ENCODE assay signal across 11 cellular contexts in the genomic region with DNA sequence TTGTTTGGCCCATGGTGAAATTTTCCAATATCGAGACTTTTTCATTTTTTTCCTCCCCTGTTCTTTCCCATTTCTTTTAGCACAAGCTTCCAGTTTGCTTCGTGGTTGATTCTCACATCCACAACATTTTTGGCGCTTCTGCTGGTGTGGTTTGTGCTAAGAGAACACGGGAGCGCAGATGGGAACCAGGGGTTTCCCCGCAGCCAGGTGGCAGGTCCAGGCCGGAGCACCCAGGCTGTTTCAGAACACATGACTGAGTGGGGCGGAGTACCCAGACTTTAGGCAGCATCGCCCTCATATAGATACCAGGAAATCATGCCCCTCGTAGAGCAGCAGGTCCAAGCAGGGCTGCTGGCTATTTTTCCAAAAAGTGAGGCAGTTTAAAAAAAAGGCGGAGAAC. TPM values are rescaled to one million over a fixed set of nuclear protein-coding genes. Genes with fewer than 3 reads are reported as not detected.
DNase-seq lines count a peak whose midpoint lies in the region; ATAC-seq and TF ChIP-seq lines count a peak whose summit lies in the region.
"Had no signal": no experiment of that assay in that cellular context is flagged by ENCODE, and none has a peak within 500 bp of the region (broad histone marks: within the 10 kb centered on the region; RNA-seq: fewer than 3 reads in every experiment).

No MANE protein-coding gene starts in this region.

- H3K36me3 ChIP-seq in OCI-LY3 (replicated peaks; ENCODE audit: low read depth, low read length) = no peaks in the 10 kb centered on the region
- no peaks in the 10 kb centered on the region for H3K36me3 ChIP-seq in fibroblast of lung (ENCODE audit: control insufficient read depth, insufficient read depth, low read length)
- H3K36me3 ChIP-seq in osteoblast (ENCODE audit: insufficient read depth, low read length) = no peaks in the 10 kb centered on the region
- no peaks in the 10 kb centered on the region for H3K36me3 ChIP-seq in body of pancreas (replicated peaks in 1 of 2; ENCODE audit: insufficient read depth in 1 of 2, low read depth in 2 of 2)

- ATAC-seq in HG02588 (IDR thresholded peaks at IDR 0.05; ENCODE audit: unreplicated experiment) (no peak), body of pancreas (no peak)

- H3K4me2 ChIP-seq in OCI-LY3 (ENCODE audit: low read length) (peak overlapping the region; percentile 98), fibroblast of lung (ENCODE audit: extremely low read depth, insufficient read depth, low read length) (peak overlapping the region; percentile 87), osteoblast (ENCODE audit: insufficient read depth, low read length) (peak overlapping the region; percentile 89)

- H3K9ac ChIP-seq in OCI-LY3 (ENCODE audit: low read length) (peak overlapping the region; percentile 53), fibroblast of lung (ENCODE audit: insufficient read depth, low read length) (no peak overlapping the region)

- intact Hi-C loops in body of pancreas (cut with DNase I) = no loop called here

- H3K27ac ChIP-seq in OCI-LY3 (ENCODE audit: low read length) (peak overlapping the region; percentile 31), fibroblast of lung (ENCODE audit: insufficient read depth, low read length) (no peak overlapping the region), osteoblast (ENCODE audit: low read depth, low read length) (no peak overlapping the region), body of pancreas (peak overlapping the region in 2 of 4 donors; percentile 63 to 65)
- H3K27ac ChIP-seq: psoas muscle had no signal

- H3K4me3 ChIP-seq in OCI-LY3 (ENCODE audit: low read length) (peak overlapping the region; percentile 83), fibroblast of lung (replicated peaks in 1 of 4; ENCODE audit: control extremely low read depth in 1 of 4, insufficient read depth in 1 of 4, low read depth in 3 of 4, low read length in 4 of 4) (peak overlapping the region in 3 of 4 experiments; percentile 4 to 26 (median 11)), osteoblast (ENCODE audit: insufficient read depth, low read length) (peak overlapping the region; percentile 57), body of pancreas (no peak overlapping the region)
- H3K4me3 ChIP-seq: psoas muscle had no signal

- H3K27me3 ChIP-seq in OCI-LY3 (ENCODE audit: low read depth, low read length) = peaks cover 4% of the 10 kb centered on the region; the same call in 1 of the 2 replicates
- H3K27me3 ChIP-seq in fibroblast of lung (ENCODE audit: control insufficient read depth, insufficient read depth, low read length) = no peaks in the 10 kb centered on the region
- no peaks in the 10 kb centered on the region for H3K27me3 ChIP-seq in osteoblast (ENCODE audit: insufficient read depth, low read length)
- H3K27me3 ChIP-seq in body of pancreas = no peaks in the 10 kb centered on the region

- TF ChIP-seq CTCF in OCI-LY3 (IDR thresholded peaks at IDR 0.05; ENCODE audit: low read depth, low read length) = no peak
- TF ChIP-seq CTCF in fibroblast of lung (conservative IDR thresholded peaks at IDR 0.05 in 1 of 2, IDR thresholded peaks at IDR 0.05 in 1 of 2; ENCODE audit: low read depth in 1 of 2, low read length in 2 of 2) = no peak
- no peak for TF ChIP-seq CTCF in osteoblast (IDR thresholded peaks at IDR 0.05; ENCODE audit: extremely low read depth, low read depth, low read length)
- TF ChIP-seq CTCF in body of pancreas (IDR thresholded peaks at IDR 0.05) = peak in 1 of 7 experiments; percentile 5

- H3K79me2 ChIP-seq in OCI-LY3 (ENCODE audit: low read length) = no peaks in the 10 kb centered on the region
- no peaks in the 10 kb centered on the region for H3K79me2 ChIP-seq in fibroblast of lung (ENCODE audit: control insufficient read depth, insufficient read depth, low read length)
- H3K79me2 ChIP-seq in osteoblast (ENCODE audit: insufficient read depth, low read length) = no peaks in the 10 kb centered on the region

- H3K4me1 ChIP-seq in OCI-LY3 (ENCODE audit: low read length) (peaks cover 26% of the 10 kb centered on the region), fibroblast of lung (ENCODE audit: control insufficient read depth, extremely low read depth, insufficient read depth, low read length) (peaks cover 8% of the 10 kb centered on the region), osteoblast (ENCODE audit: insufficient read depth, low read length) (peaks cover 27% of the 10 kb centered on the region), body of pancreas (peaks cover 46% of the 10 kb centered on the region)

- DNase-seq in DMS 273 (lab: John Stamatoyannopoulos, UW; ENCODE audit: unreplicated experiment) (peak; percentile 69), fibroblast of lung (ENCODE audit: low read depth in 2 of 2) (peak; percentile 28 to 70), osteoblast (ENCODE audit: insufficient read length, low spot score, missing footprints) (peak; percentile 71), body of pancreas (no peak)
- DNase-seq in activated CD8-positive, alpha-beta memory T cell treated with anti-CD3 and anti-CD28 coated beads, Interleukin-2, amount 50 U/mL, for 48 hours = no peak
- DNase-seq in effector CD8-positive, alpha-beta T cell (lab: John Stamatoyannopoulos, UW) = no peak
- DNase-seq: activated T-cell treated with anti-CD3 and anti-CD28 coated beads, Interleukin-2, amount 50 U/mL, for 24 hours; psoas muscle; stimulated activated naive CD4-positive, alpha-beta T cell treated with Interleukin-2 at 50 U/mL for 16 hours had no signal

- no peak overlapping the region for H2AFZ ChIP-seq in OCI-LY3 (ENCODE audit: low read depth, low read length)
- peak overlapping the region; percentile 20 for H2AFZ ChIP-seq in fibroblast of lung (ENCODE audit: low read length)
- H2AFZ ChIP-seq in osteoblast (ENCODE audit: low read length) = peak overlapping the region; percentile 71

- WGBS in body of pancreas, 2 donors = 62 to 65% methylated on average over 11 of the region's 11 CpGs

- H3K9me3 ChIP-seq in OCI-LY3 (ENCODE audit: insufficient read depth, low read length) (no peaks in the 10 kb centered on the region), fibroblast of lung (ENCODE audit: control insufficient read depth, insufficient read depth, low read depth, low read length) (no peaks in the 10 kb centered on the region), osteoblast (ENCODE audit: low read depth, low read length) (no peaks in the 10 kb centered on the region), body of pancreas (no peaks in the 10 kb centered on the region)
- H3K9me3 ChIP-seq: psoas muscle had no signal

- TF ChIP-seq POLR2A in body of pancreas (IDR thresholded peaks at IDR 0.05) = no peak

- H4K20me1 ChIP-seq in OCI-LY3 (ENCODE audit: insufficient read depth, low read length) (no peaks in the 10 kb centered on the region), fibroblast of lung (ENCODE audit: control insufficient read depth, extremely low read depth, insufficient read depth, low read length) (no peaks in the 10 kb centered on the region), osteoblast (ENCODE audit: insufficient read depth, low read length) (no peaks in the 10 kb centered on the region)

RNA-seq across cellular contexts. Expression of a gene that starts 58.0 kb away (rescaled TPM):
- 2.8 and 4.6 TPM in 2 replicates for total RNA-seq in fibroblast of lung
- 0.76 and 1.4 TPM in 2 replicates for polyA plus RNA-seq in fibroblast of lung
- polyA plus RNA-seq in fibroblast of lung (2012) = 0.87 and 1.7 TPM in 2 replicates
- 0.63 and 1.2 TPM in 2 replicates for polyA minus RNA-seq in fibroblast of lung (ENCODE audit: low replicate concordance)
- 1.5 and 2.2 TPM in 2 replicates for total RNA-seq in osteoblast
- 1 to 10 TPM; 1.3 to 1.8 TPM for total RNA-seq in body of pancreas

Comparison
In these comparisons a context has a peak if more than half of its experiments do, and no peak if none do; other contexts are left out.
1. DNase-seq: peak in DMS 273 (single experiment), fibroblast of lung (2 of 2) and osteoblast (single experiment); none in body of pancreas (0 of 4), activated CD8-positive, alpha-beta memory T cell treated with anti-CD3 and anti-CD28 coated beads, Interleukin-2, amount 50 U/mL, for 48 hours (single experiment) and effector CD8-positive, alpha-beta T cell (single experiment).
2. H3K4me3 ChIP-seq: peak in OCI-LY3 (single experiment), fibroblast of lung (3 of 4) and osteoblast (single experiment); none in body of pancreas (0 of 2).
3. Peak in every context shown above with its lines, with median percentiles within 50 percentile points of each other: H3K4me2 ChIP-seq.